9 cellular contexts compared by ENCODE assay signal in genomic region chr11:75768909-75769771, GRCh38. TPM values are rescaled to one million over a fixed set of nuclear protein-coding genes. Genes with fewer than 3 reads are reported as not detected.
A peak's percentile ranks its signal among the peaks of the same experiment; 100 is the strongest.
DNase-seq lines count a peak whose midpoint lies in the region; ATAC-seq and TF ChIP-seq lines count a peak whose summit lies in the region.
"Had no signal": no experiment of that assay in that cellular context is flagged by ENCODE, and none has a peak within 500 bp of the region (broad histone marks: within the 10 kb centered on the region; RNA-seq: fewer than 3 reads in every experiment).

No MANE protein-coding gene starts in this region.

- POLR2A ChIA-PET in PC-9 (lab: Charles Lee; ENCODE audit: unreplicated experiment), result interaction anchor here (0.6 kb wide), 1 partner anchor 45 kb away, joined by 4 read pairs; no protein-coding TSS in a partner anchor

- H3K4me3 ChIP-seq in GM12865 (ENCODE audit: low read depth, low read length), result peak overlapping the region; percentile 69
- H3K4me3 ChIP-seq in PC-9, result peak overlapping the region; percentile 80
- peak overlapping the region; percentile 43 for H3K4me3 ChIP-seq in fibroblast of pulmonary artery (replicated peaks; ENCODE audit: low read depth, low read length)
- H3K4me3 ChIP-seq in trophoblast cell (ENCODE audit: low read depth, low read length), result peak overlapping the region; percentile 27

- H3K4me2 ChIP-seq in PC-9, result peak overlapping the region; percentile 96
- H3K4me2 ChIP-seq in trophoblast cell (ENCODE audit: low read length), result peak overlapping the region; percentile 79

- H3K4ac ChIP-seq in trophoblast cell (ENCODE audit: low read depth, low read length), result no peak overlapping the region

- H4K91ac ChIP-seq in trophoblast cell (ENCODE audit: low read depth, low read length), result no peak overlapping the region

- H3K79me2 ChIP-seq in PC-9 (ENCODE audit: low read depth) (peaks cover 46% of the 10 kb centered on the region), trophoblast cell (ENCODE audit: control insufficient read depth, insufficient read depth, low read length, poor library complexity) (no peaks in the 10 kb centered on the region)

- peaks cover 36% of the 10 kb centered on the region for H3F3A ChIP-seq in PC-9 (ENCODE audit: insufficient read depth, low read depth)

- H3K9ac ChIP-seq in trophoblast cell (ENCODE audit: low read length), result no peak overlapping the region

- no peak overlapping the region for H2BK5ac ChIP-seq in trophoblast cell (ENCODE audit: low read depth, low read length, poor library complexity)

- H4K8ac ChIP-seq in trophoblast cell (ENCODE audit: low read depth, low read length), result no peak overlapping the region

- WGBS in trophoblast cell (ENCODE audit: extremely low coverage, insufficient coverage, insufficient read length), result no CpG with 5 or more reads among the region's 46 CpGs

- H3K9me3 ChIP-seq in PC-9 (ENCODE audit: insufficient read depth, low read depth) (no peaks in the 10 kb centered on the region), trophoblast cell (ENCODE audit: insufficient read depth, low read depth, low read length) (peaks cover 13% of the 10 kb centered on the region)
- H3K9me3 ChIP-seq: SJSA1 had no signal

- peaks cover 2% of the 10 kb centered on the region for H3K79me1 ChIP-seq in trophoblast cell (ENCODE audit: low read length)

- BruUV-seq in PC-9 (replicated peaks; lab: Mats Ljungman, UMichigan), result no TSS peak

- H3K36me3 ChIP-seq in PC-9 (ENCODE audit: low read depth), result no peaks in the 10 kb centered on the region
- no peaks in the 10 kb centered on the region for H3K36me3 ChIP-seq in trophoblast cell (ENCODE audit: control insufficient read depth in 1 of 2, insufficient read depth in 2 of 2, low read length in 2 of 2)
- H3K36me3 ChIP-seq: SJSA1 had no signal

- ATAC-seq in GM21447 (IDR thresholded peaks at IDR 0.05; ENCODE audit: unreplicated experiment), result no peak

- H2BK120ac ChIP-seq in trophoblast cell (ENCODE audit: insufficient read depth, low read length, poor library complexity), result no peak overlapping the region

- no peak for DNase-seq in GM12865 (ENCODE audit: low read depth)
- peak in 1 of 2 experiments; percentile 44 for DNase-seq in PC-9
- DNase-seq in fibroblast of pulmonary artery (ENCODE audit: low read depth), result no peak
- DNase-seq in trophoblast cell, result no peak
- no peak for DNase-seq in activated gamma-delta T cell (lab: John Stamatoyannopoulos, UW)
- DNase-seq in NCI-H187 (lab: John Stamatoyannopoulos, UW), result no peak
- DNase-seq in NCI-H2171 (lab: John Stamatoyannopoulos, UW), result no peak

- H3K27ac ChIP-seq in PC-9 (peak overlapping the region; percentile 84), trophoblast cell (ENCODE audit: low read depth, low read length) (no peak overlapping the region)
- H3K27ac ChIP-seq: SJSA1 had no signal

- intact Hi-C loops in PC-9 (cut with micrococcal nuclease; ENCODE audit: unreplicated experiment), result no loop called here

- CTCF ChIA-PET in PC-9 (lab: Charles Lee), result no interaction called here

- H3K4me1 ChIP-seq in PC-9 (replicated peaks; ENCODE audit: insufficient read depth), result peaks cover 58% of the 10 kb centered on the region
- peaks cover 5 to 10% of the 10 kb centered on the region in 2 experiments for H3K4me1 ChIP-seq in trophoblast cell (ENCODE audit: control insufficient read depth in 1 of 2, insufficient read depth in 2 of 2, low read length in 2 of 2)

- H2AK5ac ChIP-seq in trophoblast cell (ENCODE audit: low read length), result no peak overlapping the region

- H3K23ac ChIP-seq in trophoblast cell (ENCODE audit: low read length), result no peak overlapping the region

- H2BK12ac ChIP-seq in trophoblast cell (ENCODE audit: low read length), result no peak overlapping the region

- H2AFZ ChIP-seq in PC-9, result peak overlapping the region; percentile 83
- H2AFZ ChIP-seq in trophoblast cell (ENCODE audit: insufficient read depth, low read length, poor library complexity), result no peak overlapping the region

- no peak overlapping the region for H4K12ac ChIP-seq in trophoblast cell (ENCODE audit: low read depth, low read length)

- TF ChIP-seq CTCF in GM12865 (IDR thresholded peaks at IDR 0.05; ENCODE audit: insufficient read depth, low read depth, low read length, missing control alignments) (no peak), PC-9 (conservative IDR thresholded peaks at IDR 0.05) (no peak; the same call in 1 of the 2 replicates), fibroblast of pulmonary artery (IDR thresholded peaks at IDR 0.05; ENCODE audit: low read length, missing control alignments) (no peak)

- no peaks in the 10 kb centered on the region for H3K27me3 ChIP-seq in PC-9 (ENCODE audit: insufficient read depth, low read depth)
- peaks cover 24% of the 10 kb centered on the region for H3K27me3 ChIP-seq in trophoblast cell (ENCODE audit: insufficient read depth, low read length)

- no peaks in the 10 kb centered on the region for H4K20me1 ChIP-seq in PC-9 (ENCODE audit: insufficient read depth)

- no peak overlapping the region for H3K14ac ChIP-seq in trophoblast cell (ENCODE audit: low read length)

- no peaks in the 10 kb centered on the region for H3K9me2 ChIP-seq in PC-9 (ENCODE audit: insufficient read depth)

- H3K18ac ChIP-seq in trophoblast cell (ENCODE audit: low read length), result no peak overlapping the region

RNA-seq across cellular contexts. Expression of gene DGAT2, which starts 0.6 kb away (rescaled TPM):
- total RNA-seq in PC-9 (2021), result 6.5 and 7.1 TPM in 2 replicates
- polyA plus RNA-seq in trophoblast cell (2013), result 0.04 and 0.12 TPM in 2 replicates
- total RNA-seq: SJSA1 had no signal

RNA-seq across cellular contexts. Expression of gene UVRAG, which starts 45.9 kb away (rescaled TPM):
- 18.6 and 20.4 TPM in 2 replicates for total RNA-seq in PC-9 (2021)
- 4.8 and 5.0 TPM in 2 replicates for polyA plus RNA-seq in trophoblast cell (2013)

RNA-seq across cellular contexts. Expression of gene MOGAT2, which starts 51.5 kb away (rescaled TPM):
- total RNA-seq in PC-9 (2021), result not detected in 2 replicates
- not detected in 2 replicates for polyA plus RNA-seq in trophoblast cell (2013)
- total RNA-seq: SJSA1 had no signal

Comparison
In these comparisons a context has a peak if more than half of its experiments do, and no peak if none do; other contexts are left out.
1. H3K4me3 ChIP-seq: peak in every context shown above with its lines; median percentile 80 in PC-9; 69 in GM12865; 43 in fibroblast of pulmonary artery; 27 in trophoblast cell.